ENCODE assay signal across 23 cellular contexts in genomic region chr2:44948565-44949328, GRCh38. TPM values are rescaled to one million over a fixed set of nuclear protein-coding genes. Genes with fewer than 3 reads are reported as not detected.
DNase-seq lines count a peak whose midpoint lies in the region; ATAC-seq and TF ChIP-seq lines count a peak whose summit lies in the region.
"Had no signal": no experiment of that assay in that cellular context is flagged by ENCODE, and none has a peak within 500 bp of the region (broad histone marks: within the 10 kb centered on the region; RNA-seq: fewer than 3 reads in every experiment).

No MANE protein-coding gene starts in this region.

- peak overlapping the region; percentile 61 for H3K4me3 Mint-ChIP-seq in nephron progenitor cell
- H3K4me3 Mint-ChIP-seq in stimulated activated naive B cell treated with anti-CD40 and anti-IgM and Interleukin-4, amounts not matched to agents 10 μg/mL and 1 μg/mL and 100 μg/mL, for 72 hours, result peak overlapping the region; percentile 29 to 66
- no peak overlapping the region for H3K4me3 Mint-ChIP-seq in activated T-cell treated with anti-CD3 and anti-CD28 coated beads, Interleukin-2, amount 50 U/mL, for 24 hours
- H3K4me3 Mint-ChIP-seq: activated CD8-positive, alpha-beta T cell treated with anti-CD3 and anti-CD28 coated beads, Interleukin-2, amount 10 ng/mL, durations not matched to agents 7 days and 5 days; activated naive CD4-positive, alpha-beta T cell treated with anti-CD3 and anti-CD28 coated beads for 36 hours; HFFc6 had no signal

- no peak overlapping the region for H3K27ac Mint-ChIP-seq in nephron progenitor cell
- H3K27ac Mint-ChIP-seq in stimulated activated naive B cell treated with anti-CD40 and anti-IgM and Interleukin-4, amounts not matched to agents 10 μg/mL and 1 μg/mL and 100 μg/mL, for 72 hours, result no peak overlapping the region
- H3K27ac Mint-ChIP-seq in activated T-cell treated with anti-CD3 and anti-CD28 coated beads, Interleukin-2, amount 50 U/mL, for 24 hours, result no peak overlapping the region
- H3K27ac Mint-ChIP-seq: activated CD8-positive, alpha-beta T cell treated with anti-CD3 and anti-CD28 coated beads, Interleukin-2, amount 10 ng/mL, durations not matched to agents 7 days and 5 days; activated naive CD4-positive, alpha-beta T cell treated with anti-CD3 and anti-CD28 coated beads for 36 hours; CD4-positive, CD25-positive, alpha-beta regulatory T cell; HFFc6; nephron had no signal

- H3K27me3 ChIP-seq in HUES6 (ENCODE audit: control insufficient read depth, insufficient read depth, low read length) (peaks cover 100% of the 10 kb centered on the region), ectodermal cell (ENCODE audit: control insufficient read depth, insufficient read depth, low read length, poor library complexity, severe bottlenecking) (peaks cover 100% of the 10 kb centered on the region)
- H3K27me3 ChIP-seq: SJSA1 had no signal

- no peaks in the 10 kb centered on the region for H3K36me3 ChIP-seq in HUES6 (ENCODE audit: control insufficient read depth, insufficient read depth, low read length)
- H3K36me3 ChIP-seq in ectodermal cell (ENCODE audit: control insufficient read depth, insufficient read depth, low read length), result no peaks in the 10 kb centered on the region
- H3K36me3 ChIP-seq: esophagus muscularis mucosa, SJSA1 had no signal

- H3K4me1 ChIP-seq in HUES6 (ENCODE audit: control insufficient read depth, insufficient read depth, low read length) (peaks cover 50% of the 10 kb centered on the region), ectodermal cell (ENCODE audit: control insufficient read depth, insufficient read depth, low read length) (peaks cover 41% of the 10 kb centered on the region)
- H3K4me1 ChIP-seq: SJSA1 had no signal

- no peaks in the 10 kb centered on the region for H3K36me3 Mint-ChIP-seq in nephron progenitor cell (ENCODE audit: low read depth)
- no peaks in the 10 kb centered on the region for H3K36me3 Mint-ChIP-seq in stimulated activated naive B cell treated with anti-CD40 and anti-IgM and Interleukin-4, amounts not matched to agents 10 μg/mL and 1 μg/mL and 100 μg/mL, for 72 hours
- H3K36me3 Mint-ChIP-seq in activated T-cell treated with anti-CD3 and anti-CD28 coated beads, Interleukin-2, amount 50 U/mL, for 24 hours (ENCODE audit: low read depth), result no peaks in the 10 kb centered on the region
- H3K36me3 Mint-ChIP-seq: CD4-positive, CD25-positive, alpha-beta regulatory T cell had no signal

- H3K27ac ChIP-seq in HUES6 (ENCODE audit: low read depth, low read length) (no peak overlapping the region), ectodermal cell (ENCODE audit: insufficient read depth, low read depth, low read length, poor library complexity, severe bottlenecking) (no peak overlapping the region)
- H3K27ac ChIP-seq: coronary artery, esophagus muscularis mucosa, SJSA1 had no signal

- H3K4me1 Mint-ChIP-seq in nephron progenitor cell, result peaks cover 38% of the 10 kb centered on the region
- peaks cover 34 to 58% of the 10 kb centered on the region in 2 donors for H3K4me1 Mint-ChIP-seq in stimulated activated naive B cell treated with anti-CD40 and anti-IgM and Interleukin-4, amounts not matched to agents 10 μg/mL and 1 μg/mL and 100 μg/mL, for 72 hours
- peaks cover 35% of the 10 kb centered on the region for H3K4me1 Mint-ChIP-seq in activated T-cell treated with anti-CD3 and anti-CD28 coated beads, Interleukin-2, amount 50 U/mL, for 24 hours (ENCODE audit: low read depth)

- DNase-seq in nephron progenitor cell, result no peak
- no peak for DNase-seq in stimulated activated naive B cell treated with anti-CD40 and anti-IgM and Interleukin-4, amounts not matched to agents 10 μg/mL and 1 μg/mL and 100 μg/mL, for 72 hours
- no peak for DNase-seq in activated T-cell treated with anti-CD3 and anti-CD28 coated beads, Interleukin-2, amount 50 U/mL, for 24 hours
- DNase-seq: activated CD8-positive, alpha-beta T cell treated with anti-CD3 and anti-CD28 coated beads, Interleukin-2, amount 10 ng/mL, durations not matched to agents 7 days and 5 days; activated naive CD4-positive, alpha-beta T cell treated with anti-CD3 and anti-CD28 coated beads for 36 hours; amniotic stem cell; CD4-positive, CD25-positive, alpha-beta regulatory T cell; foreskin melanocyte; HFFc6; left ventricle myocardium superior; NCI-H1417 treated with DMSO at 0.1 percent for 48 hours; NCI-H2107; NK-92 treated with Interleukin-12 subunit alpha and Interleukin-12 subunit beta, amount 100 ng/mL, for 24 hours; stimulated activated CD4-positive, alpha-beta T cell treated with anti-CD3 and anti-CD28 coated beads, Interleukin-1b, Interleukin-23, amount 100 ng/mL, for 48 hours; T-helper 1 cell had no signal

- ATAC-seq in stimulated activated naive B cell treated with anti-CD40 and anti-IgM and Interleukin-4, amounts not matched to agents 10 μg/mL and 1 μg/mL and 100 μg/mL, for 72 hours (replicated peaks), result no peak
- no peak for ATAC-seq in HG03439 (IDR thresholded peaks at IDR 0.05; ENCODE audit: unreplicated experiment)
- ATAC-seq in HG02884 (IDR thresholded peaks at IDR 0.05; ENCODE audit: unreplicated experiment), result no peak
- ATAC-seq: activated CD8-positive, alpha-beta T cell treated with anti-CD3 and anti-CD28 coated beads, Interleukin-2, amount 10 ng/mL, durations not matched to agents 7 days and 5 days; left ventricle myocardium superior had no signal

- H3K9ac ChIP-seq in HUES6 (ENCODE audit: low read length), result no peak overlapping the region

- TF ChIP-seq CTCF in nephron progenitor cell (IDR thresholded peaks at IDR 0.05), result no peak

- peaks cover 100% of the 10 kb centered on the region for H3K27me3 Mint-ChIP-seq in nephron progenitor cell (ENCODE audit: low read depth, poor library complexity)
- H3K27me3 Mint-ChIP-seq in stimulated activated naive B cell treated with anti-CD40 and anti-IgM and Interleukin-4, amounts not matched to agents 10 μg/mL and 1 μg/mL and 100 μg/mL, for 72 hours, result peaks cover 83 to 93% of the 10 kb centered on the region in 2 donors
- H3K27me3 Mint-ChIP-seq in activated T-cell treated with anti-CD3 and anti-CD28 coated beads, Interleukin-2, amount 50 U/mL, for 24 hours, result peaks cover 92% of the 10 kb centered on the region

- no peaks in the 10 kb centered on the region for H3K9me3 ChIP-seq in HUES6 (ENCODE audit: control insufficient read depth, insufficient read depth, low read depth, low read length)
- H3K9me3 ChIP-seq in ectodermal cell (ENCODE audit: control insufficient read depth, low read length), result no peaks in the 10 kb centered on the region
- H3K9me3 ChIP-seq: esophagus muscularis mucosa, SJSA1 had no signal

- WGBS in ectodermal cell, 2 experiments, result 36 to 37% methylated on average over 18 of the region's 18 CpGs

- peak overlapping the region; percentile 52 for H3K4me3 ChIP-seq in HUES6 (ENCODE audit: low read depth, low read length)
- peak overlapping the region; percentile 28 for H3K4me3 ChIP-seq in ectodermal cell (ENCODE audit: insufficient read depth, low read depth, low read length)
- H3K4me3 ChIP-seq: SJSA1 had no signal

- peaks cover 4% of the 10 kb centered on the region for H3K9me3 Mint-ChIP-seq in nephron progenitor cell
- no peaks in the 10 kb centered on the region for H3K9me3 Mint-ChIP-seq in stimulated activated naive B cell treated with anti-CD40 and anti-IgM and Interleukin-4, amounts not matched to agents 10 μg/mL and 1 μg/mL and 100 μg/mL, for 72 hours
- H3K9me3 Mint-ChIP-seq in activated T-cell treated with anti-CD3 and anti-CD28 coated beads, Interleukin-2, amount 50 U/mL, for 24 hours, result no peaks in the 10 kb centered on the region
- H3K9me3 Mint-ChIP-seq: activated naive CD4-positive, alpha-beta T cell treated with anti-CD3 and anti-CD28 coated beads for 36 hours; HFFc6; nephron had no signal

RNA-seq across cellular contexts. Expression of gene SIX3, which starts 7.2 kb away (rescaled TPM):
- 1.3 TPM for polyA plus RNA-seq in ectodermal cell (2013, experiment 1 of 4)
- polyA plus RNA-seq in ectodermal cell (2013, experiment 2 of 4), result 3.5 TPM
- polyA plus RNA-seq in ectodermal cell (2013, experiment 3 of 4), result 2.4 TPM
- polyA plus RNA-seq in ectodermal cell (2013, experiment 4 of 4), result 4.5 TPM
- polyA plus RNA-seq: CD4-positive, CD25-positive, alpha-beta regulatory T cell had no signal
